24 cellular contexts compared by ENCODE assay signal in genomic region chr7:16034353-16034752, GRCh38.
A peak's percentile ranks its signal among the peaks of the same experiment; 100 is the strongest.
DNase-seq lines count a peak whose midpoint lies in the region; ATAC-seq and TF ChIP-seq lines count a peak whose summit lies in the region.
"Had no signal": no experiment of that assay in that cellular context is flagged by ENCODE, and none has a peak within 500 bp of the region (broad histone marks: within the 10 kb centered on the region; RNA-seq: fewer than 3 reads in every experiment).

No MANE protein-coding gene starts in this region.

- H3K27me3 ChIP-seq in mammary epithelial cell (ENCODE audit: insufficient read depth, low read length) (no peaks in the 10 kb centered on the region), foreskin keratinocyte (no peaks in the 10 kb centered on the region), heart left ventricle (no peaks in the 10 kb centered on the region)
- H3K27me3 ChIP-seq: gastrocnemius medialis, SJSA1 had no signal

- H3K9me3 ChIP-seq in mammary epithelial cell (replicated peaks; ENCODE audit: insufficient read depth, low read length) (no peaks in the 10 kb centered on the region), heart left ventricle (no peaks in the 10 kb centered on the region)
- H3K9me3 ChIP-seq: gastrocnemius medialis, mucosa of descending colon, SJSA1 had no signal

- H3K4me1 ChIP-seq in mammary epithelial cell (ENCODE audit: insufficient read depth, low read length), result no peaks in the 10 kb centered on the region
- no peaks in the 10 kb centered on the region for H3K4me1 ChIP-seq in foreskin keratinocyte
- H3K4me1 ChIP-seq in heart left ventricle, result peaks cover 0 to 20% (median 7%) of the 10 kb centered on the region in 12 donors
- H3K4me1 ChIP-seq: SJSA1 had no signal

- intact Hi-C loops in mammary epithelial cell (cut with micrococcal nuclease) (no loop called here), heart left ventricle (cut with DNase I) (no loop called here)

- H3K36me3 ChIP-seq in mammary epithelial cell (ENCODE audit: insufficient read depth, low read length), result no peaks in the 10 kb centered on the region
- no peaks in the 10 kb centered on the region for H3K36me3 ChIP-seq in heart left ventricle
- H3K36me3 ChIP-seq: gastrocnemius medialis, SJSA1 had no signal

- BruUV-seq in mammary epithelial cell (replicated peaks; lab: Mats Ljungman, UMichigan), result no TSS peak

- in situ Hi-C loops in mammary epithelial cell (cut with MboI; ENCODE audit: low sequenced_read_pairs in 2 of 2), result no loop called here

- H2AFZ ChIP-seq in mammary epithelial cell (ENCODE audit: low read depth, low read length), result no peak overlapping the region

- H3K27ac ChIP-seq in mammary epithelial cell (ENCODE audit: insufficient read depth, low read depth, low read length) (no peak overlapping the region), foreskin keratinocyte (no peak overlapping the region), heart left ventricle (no peak overlapping the region)
- H3K27ac ChIP-seq: gastrocnemius medialis, SJSA1, skin epidermis had no signal

- DNase-seq in Daoy (ENCODE audit: low read depth), result peak; percentile 17
- DNase-seq in HT1080 (ENCODE audit: low read depth), result peak; percentile 67
- peak; percentile 52 for DNase-seq in mammary epithelial cell
- DNase-seq in foreskin keratinocyte, result peak; percentile 30 to 70
- no peak for DNase-seq in heart left ventricle
- DNase-seq: activated CD4-positive, alpha-beta memory T cell treated with anti-CD3 and anti-CD28 coated beads, Interleukin-2, amount 10 ng/mL, durations not matched to agents 7 days and 5 days; activated naive CD4-positive, alpha-beta T cell treated with Interleukin-2 at 50 U/mL for 16 hours; activated T-cell treated with anti-CD3 and anti-CD28 coated beads, Interleukin-2, amount 50 U/mL, for 24 hours; aorta; CD4-positive, alpha-beta T cell; DMS79; effector memory CD4-positive, alpha-beta T cell; gastrocnemius medialis; mucosa of descending colon; NCI-H748 treated with DMSO at 0.1 percent for 48 hours; OCI-M1; stimulated activated CD4-positive, alpha-beta T cell treated with anti-CD3 and anti-CD28 coated beads, Interleukin-4, amount 100 ng/mL, for 24 hours; T-helper 17 cell had no signal

- TF ChIP-seq CTCF in mammary epithelial cell (conservative IDR thresholded peaks at IDR 0.05 in 1 of 2, IDR thresholded peaks at IDR 0.05 in 1 of 2; ENCODE audit: extremely low read depth in 1 of 2, insufficient read depth in 1 of 2, low read depth in 1 of 2, low read length in 2 of 2) (no peak), foreskin keratinocyte (conservative IDR thresholded peaks at IDR 0.05) (no peak), heart left ventricle (IDR thresholded peaks at IDR 0.05) (no peak)

- 67% methylated on average over 2 of the region's 2 CpGs for WGBS in mammary epithelial cell (ENCODE audit: low coverage, missing lambda C conversion rate)
- 87 to 98% (median 92%) methylated on average over 2 of the region's 2 CpGs for WGBS in heart left ventricle, 4 donors

- H4K20me1 ChIP-seq in mammary epithelial cell (ENCODE audit: insufficient read depth, low read length), result no peaks in the 10 kb centered on the region

- H3K4me2 ChIP-seq in mammary epithelial cell (ENCODE audit: insufficient read depth, low read depth, low read length), result no peak overlapping the region

- CTCF ChIA-PET in mammary epithelial cell (lab: Charles Lee; ENCODE audit: low non-redundant PET), result no interaction called here

- ATAC-seq in foreskin keratinocyte (peak; percentile 100), GM21723 (IDR thresholded peaks at IDR 0.05; ENCODE audit: unreplicated experiment) (no peak), GM18502 (IDR thresholded peaks at IDR 0.05; ENCODE audit: poor library complexity, unreplicated experiment) (no peak), heart left ventricle (no peak), GM21367 (IDR thresholded peaks at IDR 0.05; ENCODE audit: unreplicated experiment) (no peak)
- ATAC-seq: gastrocnemius medialis, mucosa of descending colon, T-helper 17 cell, WTC11 had no signal

- H3K9ac ChIP-seq in mammary epithelial cell (ENCODE audit: insufficient read depth, low read length), result no peak overlapping the region

- TF ChIP-seq POLR2A in heart left ventricle (IDR thresholded peaks at IDR 0.05), result no peak

- no peaks in the 10 kb centered on the region for H3K79me2 ChIP-seq in mammary epithelial cell (ENCODE audit: insufficient read depth, low read length)

- dilution Hi-C loops in mammary epithelial cell (cut with HindIII; ENCODE audit: low sequenced_read_pairs), result no loop called here

- H3K4me3 ChIP-seq in mammary epithelial cell (replicated peaks in 1 of 3; ENCODE audit: insufficient read depth in 1 of 3, low read depth in 2 of 3, low read length in 3 of 3) (no peak overlapping the region), heart left ventricle (no peak overlapping the region)
- H3K4me3 ChIP-seq: gastrocnemius medialis, mucosa of descending colon, SJSA1, skin epidermis had no signal

Comparison
In these comparisons a context has a peak if more than half of its experiments do, and no peak if none do; other contexts are left out.
1. DNase-seq: peak in Daoy (single experiment), HT1080 (single experiment), mammary epithelial cell (single experiment) and foreskin keratinocyte (2 of 2); none in heart left ventricle (0 of 5).